Comparison of ENCODE assay signal across 17 cellular contexts in the genomic region with DNA sequence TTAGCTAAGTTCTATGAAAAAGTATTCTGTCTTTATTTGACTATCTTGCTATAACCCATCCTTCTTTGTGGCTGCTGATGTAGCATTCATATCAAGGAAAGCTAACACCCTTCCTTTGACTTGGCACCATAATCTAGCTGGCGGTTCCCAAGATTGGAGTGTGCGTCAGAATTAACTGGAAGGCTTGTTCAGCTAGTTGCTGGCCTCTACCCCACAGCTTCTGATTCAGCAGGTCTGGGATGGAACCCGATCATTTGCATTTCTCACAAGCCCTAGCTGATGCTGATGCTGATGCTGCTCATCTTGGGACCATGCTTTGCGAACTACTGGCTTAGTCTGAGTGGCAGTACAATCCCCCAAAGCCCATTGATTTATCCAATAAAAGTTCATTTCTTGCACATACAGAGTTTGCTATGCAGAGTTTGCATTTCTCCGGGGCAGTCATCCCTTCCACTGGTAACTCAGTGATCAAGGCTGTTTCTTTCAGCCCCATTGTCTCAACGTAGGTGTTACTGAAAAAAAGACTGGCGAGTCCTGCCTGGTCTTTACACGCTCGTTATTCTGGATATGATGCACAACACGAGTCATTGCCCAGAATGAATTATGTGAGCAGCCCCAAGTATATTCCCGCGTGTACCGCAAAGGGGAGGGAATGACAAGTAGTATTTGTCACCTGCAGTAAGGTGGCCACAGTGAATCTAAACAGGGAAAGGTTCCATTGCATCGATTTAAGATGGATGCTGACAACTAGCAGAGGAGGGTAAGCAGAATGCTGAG.
A peak's percentile ranks its signal among the peaks of the same experiment; 100 is the strongest.
DNase-seq lines count a peak whose midpoint lies in the region; ATAC-seq, FAIRE-seq and TF ChIP-seq lines count a peak whose summit lies in the region.
"Had no signal": no experiment of that assay in that cellular context is flagged by ENCODE, and none has a peak within 500 bp of the region (broad histone marks: within the 10 kb centered on the region; RNA-seq: fewer than 3 reads in every experiment).

No MANE protein-coding gene starts in this region.

- H3K18ac ChIP-seq in trophoblast cell (ENCODE audit: low read length) = no peak overlapping the region

- H3K27me3 Mint-ChIP-seq in astrocyte (ENCODE audit: low read depth, unreplicated experiment) (no peaks in the 10 kb centered on the region), memory B cell (no peaks in the 10 kb centered on the region)
- H3K27me3 Mint-ChIP-seq: effector memory CD8-positive, alpha-beta T cell had no signal

- peaks cover 48% of the 10 kb centered on the region for H3F3A ChIP-seq in DOHH2 (ENCODE audit: control insufficient read depth, insufficient read depth)

- H3K4me1 Mint-ChIP-seq in astrocyte (ENCODE audit: low read depth, unreplicated experiment) (peaks cover 20% of the 10 kb centered on the region), memory B cell (peaks cover 37% of the 10 kb centered on the region)
- H3K4me1 Mint-ChIP-seq: activated naive CD8-positive, alpha-beta T cell treated with anti-CD3 and anti-CD28 coated beads, Interleukin-2, amount 10 ng/mL, durations not matched to agents 7 days and 5 days had no signal

- no peak overlapping the region for H2AK5ac ChIP-seq in trophoblast cell (ENCODE audit: low read length)

- H3K27ac ChIP-seq in DOHH2 (ENCODE audit: low read depth, low read length) = peak overlapping the region; percentile 99
- no peak overlapping the region for H3K27ac ChIP-seq in astrocyte (ENCODE audit: low read depth, low read length)
- no peak overlapping the region for H3K27ac ChIP-seq in trophoblast cell (ENCODE audit: low read depth, low read length)
- H3K27ac ChIP-seq: SK-N-MC had no signal

- no peak overlapping the region for H3K23ac ChIP-seq in trophoblast cell (ENCODE audit: low read length)

- no peak overlapping the region for H4K8ac ChIP-seq in trophoblast cell (ENCODE audit: low read depth, low read length)

- no peak overlapping the region for H2BK120ac ChIP-seq in trophoblast cell (ENCODE audit: insufficient read depth, low read length, poor library complexity)

- H2BK12ac ChIP-seq in trophoblast cell (ENCODE audit: low read length) = no peak overlapping the region

- H3K27me3 ChIP-seq in DOHH2 (ENCODE audit: control insufficient read depth, low read length) (no peaks in the 10 kb centered on the region), astrocyte (ENCODE audit: insufficient read depth, low read length) (no peaks in the 10 kb centered on the region), trophoblast cell (ENCODE audit: insufficient read depth, low read length) (no peaks in the 10 kb centered on the region)

- H3K4me1 ChIP-seq in DOHH2 (ENCODE audit: control insufficient read depth, low read length) = peaks cover 64% of the 10 kb centered on the region
- H3K4me1 ChIP-seq in astrocyte (ENCODE audit: insufficient read depth, low read length) = peaks cover 5% of the 10 kb centered on the region
- H3K4me1 ChIP-seq in trophoblast cell (ENCODE audit: control insufficient read depth in 1 of 2, insufficient read depth in 2 of 2, low read length in 2 of 2) = no peaks in the 10 kb centered on the region

- H3K4me3 ChIP-seq in DOHH2 (ENCODE audit: low read length) (peak overlapping the region; percentile 9), astrocyte (ENCODE audit: insufficient read depth, low read depth, low read length) (no peak overlapping the region), trophoblast cell (ENCODE audit: low read depth, low read length) (no peak overlapping the region)
- H3K4me3 ChIP-seq: SK-N-MC had no signal

- H4K12ac ChIP-seq in trophoblast cell (ENCODE audit: low read depth, low read length) = no peak overlapping the region

- H3K9me3 ChIP-seq in DOHH2 (ENCODE audit: control insufficient read depth, insufficient read depth, low read length) (no peaks in the 10 kb centered on the region), astrocyte (ENCODE audit: insufficient read depth, low read depth, low read length) (no peaks in the 10 kb centered on the region), trophoblast cell (ENCODE audit: insufficient read depth, low read depth, low read length) (no peaks in the 10 kb centered on the region)

- FAIRE-seq in astrocyte (lab: Jason Lieb, UNC) = no peak
- FAIRE-seq: frontal cortex, islet of Langerhans had no signal

- H3K9me2 ChIP-seq in DOHH2 (replicated peaks; ENCODE audit: control insufficient read depth, low read length) = no peaks in the 10 kb centered on the region

- H2BK5ac ChIP-seq in trophoblast cell (ENCODE audit: low read depth, low read length, poor library complexity) = no peak overlapping the region

- H3K4ac ChIP-seq in trophoblast cell (ENCODE audit: low read depth, low read length) = no peak overlapping the region

- no peaks in the 10 kb centered on the region for H3K79me1 ChIP-seq in trophoblast cell (ENCODE audit: low read length)

- H3K4me3 Mint-ChIP-seq in astrocyte (ENCODE audit: unreplicated experiment) (no peak overlapping the region), memory B cell (peak overlapping the region; percentile 25)
- H3K4me3 Mint-ChIP-seq: activated naive CD8-positive, alpha-beta T cell treated with anti-CD3 and anti-CD28 coated beads, Interleukin-2, amount 10 ng/mL, durations not matched to agents 7 days and 5 days; effector memory CD8-positive, alpha-beta T cell; HFFc6 had no signal

- peak overlapping the region; percentile 34 for H3K27ac Mint-ChIP-seq in astrocyte (ENCODE audit: unreplicated experiment)
- H3K27ac Mint-ChIP-seq in memory B cell = peak overlapping the region; percentile 84
- H3K27ac Mint-ChIP-seq: activated naive CD8-positive, alpha-beta T cell treated with anti-CD3 and anti-CD28 coated beads, Interleukin-2, amount 10 ng/mL, durations not matched to agents 7 days and 5 days; effector memory CD8-positive, alpha-beta T cell; HFFc6 had no signal

- peak; percentile 43 for ATAC-seq in GM21515 (IDR thresholded peaks at IDR 0.05; ENCODE audit: unreplicated experiment)
- ATAC-seq in memory B cell (ENCODE audit: low read depth) = no peak
- ATAC-seq: effector memory CD8-positive, alpha-beta T cell had no signal

- no peak overlapping the region for H3K14ac ChIP-seq in trophoblast cell (ENCODE audit: low read length)

- no peak for TF ChIP-seq CTCF in DOHH2 (IDR thresholded peaks at IDR 0.05; ENCODE audit: low read depth, low read length, poor library complexity, severe bottlenecking)
- TF ChIP-seq CTCF in astrocyte (IDR thresholded peaks at IDR 0.05; ENCODE audit: insufficient read depth, low read depth, low read length) = no peak

- no peak overlapping the region for H2AFZ ChIP-seq in astrocyte (ENCODE audit: low read depth, low read length)
- H2AFZ ChIP-seq in trophoblast cell (ENCODE audit: insufficient read depth, low read length, poor library complexity) = no peak overlapping the region

- no peak overlapping the region for H3K9ac ChIP-seq in astrocyte (ENCODE audit: low read length)
- H3K9ac ChIP-seq in trophoblast cell (ENCODE audit: low read length) = no peak overlapping the region

- no CpG with 5 or more reads among the region's 14 CpGs for WGBS in trophoblast cell (ENCODE audit: extremely low coverage, insufficient coverage, insufficient read length)

- no peak overlapping the region for H4K91ac ChIP-seq in trophoblast cell (ENCODE audit: low read depth, low read length)

- H4K20me1 ChIP-seq in DOHH2 (ENCODE audit: control insufficient read depth, insufficient read depth, low read depth, low read length) (no peaks in the 10 kb centered on the region), astrocyte (ENCODE audit: insufficient read depth, low read length) (peaks cover 26% of the 10 kb centered on the region)

- peaks cover 56% of the 10 kb centered on the region for H3K36me3 ChIP-seq in DOHH2 (ENCODE audit: control insufficient read depth, low read length)
- peaks cover 19% of the 10 kb centered on the region for H3K36me3 ChIP-seq in astrocyte (ENCODE audit: insufficient read depth, low read length)
- peaks cover 13 to 24% of the 10 kb centered on the region in 2 experiments for H3K36me3 ChIP-seq in trophoblast cell (ENCODE audit: control insufficient read depth in 1 of 2, insufficient read depth in 2 of 2, low read length in 2 of 2)

- DNase-seq in astrocyte (ENCODE audit: low read depth) (peak; percentile 33), memory B cell (ENCODE audit: low spot score in 2 of 2) (no peak), middle frontal gyrus (ENCODE audit: extremely low spot score, low spot score) (no peak), trophoblast cell (no peak), DMS 273 treated with DMSO at 0.1 percent for 48 hours (lab: John Stamatoyannopoulos, UW) (no peak)
- DNase-seq: activated naive CD8-positive, alpha-beta T cell treated with anti-CD3 and anti-CD28 coated beads, Interleukin-2, amount 10 ng/mL, durations not matched to agents 7 days and 5 days; central memory CD4-positive, alpha-beta T cell; effector memory CD8-positive, alpha-beta T cell; HFFc6; Kasumi-1; NCI-H146; NCI-H446 had no signal

- H3K79me2 ChIP-seq in DOHH2 (ENCODE audit: control insufficient read depth, low read length) = peaks cover 27% of the 10 kb centered on the region
- peaks cover 29% of the 10 kb centered on the region for H3K79me2 ChIP-seq in astrocyte (ENCODE audit: insufficient read depth, low read length)
- H3K79me2 ChIP-seq in trophoblast cell (ENCODE audit: control insufficient read depth, insufficient read depth, low read length, poor library complexity) = no peaks in the 10 kb centered on the region

- peak overlapping the region; percentile 52 for H3K4me2 ChIP-seq in DOHH2 (ENCODE audit: low read length)
- H3K4me2 ChIP-seq in astrocyte (ENCODE audit: low read length) = no peak overlapping the region
- H3K4me2 ChIP-seq in trophoblast cell (ENCODE audit: low read length) = no peak overlapping the region

- H3K36me3 Mint-ChIP-seq in astrocyte (ENCODE audit: low read depth, unreplicated experiment) (peaks cover 36% of the 10 kb centered on the region), memory B cell (peaks cover 20% of the 10 kb centered on the region)
- H3K36me3 Mint-ChIP-seq: activated naive CD8-positive, alpha-beta T cell treated with anti-CD3 and anti-CD28 coated beads, Interleukin-2, amount 10 ng/mL, durations not matched to agents 7 days and 5 days had no signal

- H3K9me3 Mint-ChIP-seq in astrocyte (ENCODE audit: unreplicated experiment) = no peaks in the 10 kb centered on the region
- H3K9me3 Mint-ChIP-seq in memory B cell = no peaks in the 10 kb centered on the region
- H3K9me3 Mint-ChIP-seq: activated naive CD8-positive, alpha-beta T cell treated with anti-CD3 and anti-CD28 coated beads, Interleukin-2, amount 10 ng/mL, durations not matched to agents 7 days and 5 days; effector memory CD8-positive, alpha-beta T cell; HFFc6 had no signal
